ENCODE assay signal across 16 cellular contexts in the genomic region with DNA sequence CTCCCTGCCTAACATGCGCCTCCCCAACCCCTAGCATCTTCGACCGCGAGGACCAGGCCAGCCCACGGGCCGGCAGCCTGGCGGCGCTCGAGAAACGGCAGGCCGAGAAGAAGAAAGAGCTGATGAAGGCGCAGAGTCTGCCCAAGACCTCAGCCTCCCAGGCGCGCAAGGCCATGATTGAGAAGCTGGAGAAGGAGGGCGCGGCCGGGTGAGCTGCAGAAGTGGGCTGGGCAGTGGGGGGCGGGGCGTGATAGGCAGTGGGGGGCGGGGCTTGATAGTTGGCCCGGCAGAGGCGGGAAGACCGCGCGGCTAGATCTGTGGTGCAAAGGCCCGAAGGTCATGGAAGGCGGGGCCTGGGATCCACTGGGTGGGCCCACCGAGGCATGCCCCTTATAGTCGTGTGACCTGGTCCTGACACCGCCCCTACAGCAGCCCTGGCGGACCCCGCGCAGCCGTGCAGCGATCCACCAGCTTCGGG. TPM values are rescaled to one million over a fixed set of nuclear protein-coding genes. Genes with fewer than 3 reads are reported as not detected.
DNase-seq lines count a peak whose midpoint lies in the region; ATAC-seq, FAIRE-seq and TF ChIP-seq lines count a peak whose summit lies in the region.
"Had no signal": no experiment of that assay in that cellular context is flagged by ENCODE, and none has a peak within 500 bp of the region (broad histone marks: within the 10 kb centered on the region; RNA-seq: fewer than 3 reads in every experiment).

No MANE protein-coding gene starts in this region.

- DNase-seq in HCT116 (ENCODE audit: low read depth, low spot score): no peak
- peak in 1 of 2 experiments; percentile 88 for DNase-seq in H1 (ENCODE audit: low read depth in 1 of 2, low spot score in 2 of 2)
- DNase-seq in lung (ENCODE audit: low spot score): no peak
- no peak for DNase-seq in suprapubic skin (ENCODE audit: low spot score in 2 of 2)
- DNase-seq in G401 (ENCODE audit: low spot score): no peak
- no peak for DNase-seq in NOMO-1 treated with DMSO at 0.1 percent for 48 hours (lab: John Stamatoyannopoulos, UW; ENCODE audit: unreplicated experiment)
- DNase-seq in SHP77 treated with DMSO at 0.1 percent for 48 hours (lab: John Stamatoyannopoulos, UW): no peak
- DNase-seq: activated CD4-positive, alpha-beta T cell treated with anti-CD3 and anti-CD28 coated beads for 1 hour; caudate nucleus; CD4-positive, CD25-positive, alpha-beta regulatory T cell; NK-92 treated with Interleukin-12 subunit alpha and Interleukin-12 subunit beta, amount 100 ng/mL, for 24 hours; stimulated activated CD4-positive, alpha-beta T cell treated with anti-CD3 and anti-CD28 coated beads, Interleukin-1b, Interleukin-23, amount 100 ng/mL, for 48 hours; stimulated activated naive CD4-positive, alpha-beta T cell had no signal

- no peak overlapping the region for H4K5ac ChIP-seq in H1 (ENCODE audit: insufficient read length, low read depth, low read length)

- RAD21 ChIA-PET in HCT116 (lab: Charles Lee; ENCODE audit: low non-redundant PET in 1 of 2, low total read pairs in 2 of 2, uncharacterized antibody in 2 of 2, unreplicated experiment in 2 of 2): no interaction called here

- H2BK15ac ChIP-seq in H1 (ENCODE audit: low read length): peak overlapping the region; percentile 6; the same call in 1 of the 2 replicates

- H3K4ac ChIP-seq in H1 (replicated peaks; ENCODE audit: insufficient read length, low read depth, low read length): peak overlapping the region; percentile 54

- peak overlapping the region; percentile 41 for H4K8ac ChIP-seq in H1 (ENCODE audit: extremely low read depth, insufficient read depth, low read length)

- no peak overlapping the region for H2BK20ac ChIP-seq in H1 (ENCODE audit: low read length)

- H3K27ac ChIP-seq in HCT116 (ENCODE audit: low read depth, low read length): no peak overlapping the region
- no peak overlapping the region for H3K27ac ChIP-seq in H1 (ENCODE audit: low read depth, low read length)
- H3K27ac ChIP-seq in lung (ENCODE audit: low read depth in 1 of 2, low read length in 1 of 2): peak overlapping the region; percentile 4 to 13
- H3K27ac ChIP-seq in suprapubic skin: peak overlapping the region; percentile 54

- FAIRE-seq in H1 (lab: Jason Lieb, UNC): no peak

- H4K20me1 ChIP-seq in HCT116 (ENCODE audit: insufficient read depth): no peaks in the 10 kb centered on the region
- no peaks in the 10 kb centered on the region for H4K20me1 ChIP-seq in H1 (replicated peaks in 1 of 2; ENCODE audit: control insufficient read depth in 1 of 2, insufficient read depth in 2 of 2, low read length in 2 of 2)

- ATAC-seq in HCT116 (peak; percentile 68), lung (ENCODE audit: insufficient read depth, low FRiP score) (no peak), HG02759 (IDR thresholded peaks at IDR 0.05; ENCODE audit: unreplicated experiment) (no peak)

- CTCF ChIA-PET in HCT116 (lab: Charles Lee) (interaction anchor here (1.0 kb wide), 1 partner anchor 9 kb away, joined by 4 read pairs; a partner anchor contains a TSS), H1 (lab: Charles Lee; ENCODE audit: partially characterized antibody) (interaction anchor here (0.6 to 16.8 kb wide), 9 partner anchors 9 to 95 kb away, joined by 3 to 207 read pairs (median 4); a partner anchor contains a TSS)

- no peak overlapping the region for H4K91ac ChIP-seq in H1 (replicated peaks; ENCODE audit: insufficient read length, low read length)

- no peaks in the 10 kb centered on the region for H3K9me2 ChIP-seq in HCT116 (ENCODE audit: insufficient read depth)

- H2AK5ac ChIP-seq in H1 (ENCODE audit: low read depth, low read length): no peak overlapping the region

- H3K56ac ChIP-seq in H1 (replicated peaks; ENCODE audit: insufficient read length, low read depth, low read length): peak overlapping the region; percentile 37

- TF ChIP-seq EP300 in H1 (IDR thresholded peaks at IDR 0.05; ENCODE audit: borderline replicate concordance in 1 of 2, low read depth in 2 of 2, low read length in 2 of 2) (no peak), suprapubic skin (IDR thresholded peaks at IDR 0.05) (no peak)

- 0 out of 2 replicates have a peak overlapping the region, but pooled peaks have one; percentile 7 for H2BK12ac ChIP-seq in H1 (ENCODE audit: low read depth, low read length)

- H3K4me1 ChIP-seq in HCT116 (ENCODE audit: control insufficient read depth in 1 of 2, insufficient read depth in 2 of 2, low read length in 2 of 2) (peaks cover 0 to 15% of the 10 kb centered on the region in 2 experiments; a peak in 2 of 4 replicates), H1 (replicated peaks in 1 of 4; ENCODE audit: control insufficient read depth in 3 of 4, insufficient read depth in 4 of 4, low read length in 3 of 4) (peaks cover 5 to 15% (median 11%) of the 10 kb centered on the region in 4 experiments), lung (ENCODE audit: control insufficient read depth in 2 of 2, insufficient read depth in 2 of 2, low read length in 2 of 2) (no peaks in the 10 kb centered on the region), suprapubic skin (peaks cover 24% of the 10 kb centered on the region)

- POLR2A ChIA-PET in HCT116 (lab: Charles Lee) (interaction anchor here (1.4 kb wide), 1 partner anchor 9 kb away, joined by 4 read pairs; a partner anchor contains a TSS), H1 (lab: Charles Lee; ENCODE audit: partially characterized antibody) (interaction anchor here (0.5 to 3.2 kb wide), 9 partner anchors 11 to 130 kb away, joined by 3 to 23 read pairs (median 5); a partner anchor contains a TSS)

- H3K27me3 ChIP-seq in HCT116 (ENCODE audit: insufficient read depth, low read length) (no peaks in the 10 kb centered on the region), H1 (replicated peaks in 1 of 4; ENCODE audit: control insufficient read depth in 3 of 4, extremely low read depth in 1 of 4, insufficient read depth in 3 of 4, low read length in 3 of 4) (no peaks in the 10 kb centered on the region), lung (ENCODE audit: control insufficient read depth, insufficient read depth) (no peaks in the 10 kb centered on the region), suprapubic skin (no peaks in the 10 kb centered on the region)

- no peak for TF ChIP-seq POLR2A in HCT116 (IDR thresholded peaks at IDR 0.05; ENCODE audit: borderline replicate concordance, extremely low read depth, insufficient read depth, insufficient read length)
- no peak for TF ChIP-seq POLR2A in H1 (IDR thresholded peaks at IDR 0.05; ENCODE audit: control extremely low read depth in 1 of 2, low read depth in 2 of 2, low read length in 2 of 2)
- no peak for TF ChIP-seq POLR2A in suprapubic skin (IDR thresholded peaks at IDR 0.05)

- no peak overlapping the region for H3K4me2 ChIP-seq in HCT116 (ENCODE audit: low read length)
- peak overlapping the region; percentile 59 to 69 for H3K4me2 ChIP-seq in H1 (ENCODE audit: insufficient read depth in 1 of 2, low read depth in 2 of 2, low read length in 2 of 2)

- H3K79me2 ChIP-seq in HCT116 (ENCODE audit: insufficient read depth, low read length) (no peaks in the 10 kb centered on the region), H1 (ENCODE audit: control insufficient read depth in 1 of 2, insufficient read depth in 2 of 2, low read length in 2 of 2) (no peaks in the 10 kb centered on the region)

- no peak overlapping the region; the same call in none of the 2 replicates for H3K18ac ChIP-seq in H1 (ENCODE audit: extremely low read depth, low read length)

- H3K79me1 ChIP-seq in H1 (ENCODE audit: low read depth, low read length): no peaks in the 10 kb centered on the region

- TF ChIP-seq RAD21 in HCT116 (IDR thresholded peaks at IDR 0.05; ENCODE audit: low read depth) (no peak), H1 (IDR thresholded peaks at IDR 0.05 in 1 of 2, conservative IDR thresholded peaks at IDR 0.05 in 1 of 2; ENCODE audit: low read depth in 2 of 2, low read length in 2 of 2) (peak in 1 of 2 experiments; percentile 19; a peak in 1 of 4 replicates)

- peak overlapping the region; percentile 28; the same call in 1 of the 2 replicates for H2BK5ac ChIP-seq in H1 (ENCODE audit: low read depth, low read length)

- H2BK120ac ChIP-seq in H1 (replicated peaks; ENCODE audit: low read depth, low read length): no peak overlapping the region

- H3K14ac ChIP-seq in H1 (ENCODE audit: insufficient read length): no peak overlapping the region

- in situ Hi-C loops in G401 (cut with HindIII; ENCODE audit: low sequenced_read_pairs): no loop called here

- H3K9ac ChIP-seq in HCT116 (ENCODE audit: low read length) (no peak overlapping the region), H1 (replicated peaks in 1 of 4; ENCODE audit: extremely low read depth in 1 of 4, low read depth in 3 of 4, low read length in 3 of 4) (no peak overlapping the region)

- H3K4me3 ChIP-seq in HCT116 (replicated peaks in 1 of 2; ENCODE audit: low read depth in 1 of 2, low read length in 2 of 2): no peak overlapping the region
- H3K4me3 ChIP-seq in H1 (ENCODE audit: extremely low read depth in 1 of 4, insufficient read depth in 2 of 4, low read depth in 3 of 4, low read length in 4 of 4): peak overlapping the region; percentile 8 to 50 (median 18); a peak in 5 of 8 replicates
- H3K4me3 ChIP-seq in lung: no peak overlapping the region
- no peak overlapping the region for H3K4me3 ChIP-seq in suprapubic skin

- intact Hi-C loops in HCT116 (cut with micrococcal nuclease): no loop called here

- BruUV-seq in HCT116 (replicated peaks; lab: Mats Ljungman, UMichigan): no TSS peak

- no peak overlapping the region for H3K23ac ChIP-seq in H1 (ENCODE audit: insufficient read length)

- H3K36me3 ChIP-seq in HCT116 (ENCODE audit: control insufficient read depth in 1 of 2, insufficient read depth in 2 of 2, low read length in 2 of 2): peaks cover 29 to 53% of the 10 kb centered on the region in 2 experiments
- H3K36me3 ChIP-seq in H1 (ENCODE audit: control insufficient read depth in 2 of 4, insufficient read depth in 4 of 4, low read length in 3 of 4): no peaks in the 10 kb centered on the region
- H3K36me3 ChIP-seq in lung (ENCODE audit: control insufficient read depth in 2 of 2, insufficient read depth in 2 of 2, low read length in 2 of 2): peaks cover 10 to 57% of the 10 kb centered on the region in 2 donors
- peaks cover 74% of the 10 kb centered on the region for H3K36me3 ChIP-seq in suprapubic skin

- no peak overlapping the region for H2AFZ ChIP-seq in HCT116 (ENCODE audit: low read depth, low read length, poor library complexity, severe bottlenecking)
- H2AFZ ChIP-seq in H1 (ENCODE audit: low read length): no peak overlapping the region

- WGBS in H1 (ENCODE audit: extremely low coverage in 1 of 2, insufficient coverage in 1 of 2, insufficient read length in 1 of 2, insufficient replicate concordance in 2 of 2, low coverage in 1 of 2, low lambda C conversion rate in 2 of 2, missing lambda C conversion rate in 1 of 2), 2 experiments: 41% methylated on average over 15 of the region's 36 CpGs; no CpG with 5 or more reads in 1 of the 2 experiments
- 80 to 88% methylated on average over 36 of the region's 36 CpGs for WGBS in lung, 2 donors
- WGBS in suprapubic skin: 81% methylated on average over 33 of the region's 36 CpGs

- peaks cover 4% of the 10 kb centered on the region; the same call in 1 of the 2 replicates for H3K23me2 ChIP-seq in H1 (ENCODE audit: low read depth, low read length)

- TF ChIP-seq CTCF in HCT116 (IDR thresholded peaks at IDR 0.05 in 2 of 3, conservative IDR thresholded peaks at IDR 0.05 in 1 of 3; ENCODE audit: borderline replicate concordance in 1 of 3, insufficient read depth in 1 of 3, low read depth in 2 of 3, low read length in 2 of 3): no peak
- TF ChIP-seq CTCF in H1 (IDR thresholded peaks at IDR 0.05; ENCODE audit: control extremely low read depth in 1 of 3, insufficient read depth in 1 of 3, low read depth in 1 of 3, low read length in 3 of 3): peak in 1 of 3 experiments; percentile 15; a peak in 1 of 4 replicates
- TF ChIP-seq CTCF in lung (IDR thresholded peaks at IDR 0.05; ENCODE audit: control extremely low read depth, extremely low read depth): no peak
- TF ChIP-seq CTCF in suprapubic skin (IDR thresholded peaks at IDR 0.05): no peak

- no peaks in the 10 kb centered on the region for H3K9me3 ChIP-seq in HCT116 (ENCODE audit: control insufficient read depth in 1 of 2, insufficient read depth in 1 of 2, low read depth in 1 of 2, low read length in 2 of 2)
- no peaks in the 10 kb centered on the region for H3K9me3 ChIP-seq in H1 (ENCODE audit: insufficient read depth in 2 of 2, low read depth in 1 of 2, low read length in 1 of 2)
- H3K9me3 ChIP-seq in lung (ENCODE audit: control insufficient read depth in 2 of 2, insufficient read depth in 1 of 2, low read length in 1 of 2): no peaks in the 10 kb centered on the region
- no peaks in the 10 kb centered on the region for H3K9me3 ChIP-seq in suprapubic skin

RNA-seq across cellular contexts. Expression of a gene that starts 8.7 kb away (rescaled TPM):
- total RNA-seq in HCT116 (2021; ENCODE audit: unreplicated experiment) (65.6 TPM), lung (100 to 1,000 TPM in 1 of 2 donors, 10 to 100 TPM in 1; 26.6 to 156 TPM), suprapubic skin (10 to 100 TPM; 37.4 to 72.1 (median 56.0) TPM)
- polyA plus RNA-seq in HCT116 (2012): 53.2 and 56.6 TPM in 2 replicates
- 21.8 and 22.7 TPM in 2 replicates for total RNA-seq in H1 (2021; fragmentation: NEBNext Ultra II Directional; extraction: Animal tissue kit (Norgen Biotek cat#: 25700))
- polyA plus RNA-seq in H1 (2011; rRNA removed) (40.0 and 57.2 TPM in 2 replicates), lung (100 to 1,000 TPM; 138 to 159 TPM)
- 33.4 TPM for polyA plus RNA-seq in H1 (2011; cell fraction: cytosol; rRNA removed)
- 32.8 TPM for polyA plus RNA-seq in H1 (2011; cell fraction: nucleus; rRNA removed)
- 9.6 to 22.1 TPM (median 16.4 TPM) in 4 replicates for polyA plus RNA-seq in H1 (2012, experiment 1 of 2)
- polyA plus RNA-seq in H1 (2012, experiment 2 of 2): 28.2 TPM
- polyA plus RNA-seq in H1 (2013, experiment 1 of 2): 50.7 TPM
- 50.7 TPM for polyA plus RNA-seq in H1 (2013, experiment 2 of 2)
- polyA minus RNA-seq in H1 (2011; rRNA and poly(A)+ RNA removed): 5.5 and 5.7 TPM in 2 replicates
- polyA minus RNA-seq in H1 (2011; cell fraction: cytosol; rRNA and poly(A)+ RNA removed): 10.1 TPM
- 13.7 TPM for polyA minus RNA-seq in H1 (2011; cell fraction: nucleus; rRNA and poly(A)+ RNA removed)
- total RNA-seq in G401 (2014; rRNA removed; shearing (Covaris generic)): 55.1 and 115 TPM in 2 replicates

RNA-seq across cellular contexts. Expression of a gene that starts 17.6 kb away (rescaled TPM):
- 148 TPM for total RNA-seq in HCT116 (2021; ENCODE audit: unreplicated experiment)
- polyA plus RNA-seq in HCT116 (2012): 134 TPM in 2 replicates
- 20.8 and 26.5 TPM in 2 replicates for total RNA-seq in H1 (2021; fragmentation: NEBNext Ultra II Directional; extraction: Animal tissue kit (Norgen Biotek cat#: 25700))
- polyA plus RNA-seq in H1 (2011; rRNA removed): 12.3 and 27.6 TPM in 2 replicates
- polyA plus RNA-seq in H1 (2011; cell fraction: cytosol; rRNA removed): 9.2 TPM
- 31.0 TPM for polyA plus RNA-seq in H1 (2011; cell fraction: nucleus; rRNA removed)
- 6.7 to 15.9 TPM (median 13.8 TPM) in 4 replicates for polyA plus RNA-seq in H1 (2012, experiment 1 of 2)
- 8.5 TPM for polyA plus RNA-seq in H1 (2012, experiment 2 of 2)
- polyA plus RNA-seq in H1 (2013, experiment 1 of 2): 17.8 TPM
- 16.7 TPM for polyA plus RNA-seq in H1 (2013, experiment 2 of 2)
- polyA minus RNA-seq in H1 (2011; rRNA and poly(A)+ RNA removed): 4.6 and 9.1 TPM in 2 replicates
- polyA minus RNA-seq in H1 (2011; cell fraction: cytosol; rRNA and poly(A)+ RNA removed): 13.0 TPM
- polyA minus RNA-seq in H1 (2011; cell fraction: nucleus; rRNA and poly(A)+ RNA removed): 10.4 TPM
- 100 to 1,000 TPM in 1 of 2 donors, 10 to 100 TPM in 1; 92.6 to 101 TPM for total RNA-seq in lung
- polyA plus RNA-seq in lung: 10 to 100 TPM; 30.8 to 36.8 TPM
- 10 to 100 TPM; 42.3 to 54.6 (median 50.5) TPM for total RNA-seq in suprapubic skin
- total RNA-seq in G401 (2014; rRNA removed; shearing (Covaris generic)): 27.9 and 38.9 TPM in 2 replicates

RNA-seq across cellular contexts. Expression of a gene that starts 24.1 kb away (rescaled TPM):
- total RNA-seq in HCT116 (2021; ENCODE audit: unreplicated experiment): 8.9 TPM
- polyA plus RNA-seq in HCT116 (2012): 9.9 and 10.7 TPM in 2 replicates
- 6.0 and 6.4 TPM in 2 replicates for total RNA-seq in H1 (2021; fragmentation: NEBNext Ultra II Directional; extraction: Animal tissue kit (Norgen Biotek cat#: 25700))
- 5.4 and 9.1 TPM in 2 replicates for polyA plus RNA-seq in H1 (2011; rRNA removed)
- polyA plus RNA-seq in H1 (2011; cell fraction: cytosol; rRNA removed): 5.6 TPM
- 14.0 TPM for polyA plus RNA-seq in H1 (2011; cell fraction: nucleus; rRNA removed)
- polyA plus RNA-seq in H1 (2012, experiment 1 of 2): 3.6 to 6.3 TPM (median 5.3 TPM) in 4 replicates
- 5.1 TPM for polyA plus RNA-seq in H1 (2012, experiment 2 of 2)
- polyA plus RNA-seq in H1 (2013, experiment 1 of 2): 3.9 TPM
- polyA plus RNA-seq in H1 (2013, experiment 2 of 2): 4.0 TPM
- polyA minus RNA-seq in H1 (2011; rRNA and poly(A)+ RNA removed): 2.5 and 2.9 TPM in 2 replicates
- 3.7 TPM for polyA minus RNA-seq in H1 (2011; cell fraction: cytosol; rRNA and poly(A)+ RNA removed)
- 6.2 TPM for polyA minus RNA-seq in H1 (2011; cell fraction: nucleus; rRNA and poly(A)+ RNA removed)
- total RNA-seq in lung: 1 to 10 TPM; 1.3 to 6.5 TPM
- 1 to 10 TPM; 1.2 to 2.9 TPM for polyA plus RNA-seq in lung
- total RNA-seq in suprapubic skin: 1 to 10 TPM in 3 of 4 donors, under 1 TPM in 1; 0.26 to 3.2 (median 2.5) TPM
- 0.74 and 3.0 TPM in 2 replicates for total RNA-seq in G401 (2014; rRNA removed; shearing (Covaris generic))
- total RNA-seq: CD4-positive, CD25-positive, alpha-beta regulatory T cell had no signal

RNA-seq across cellular contexts. Expression of a gene that starts 41.6 kb away (rescaled TPM):
- total RNA-seq in HCT116 (2021; ENCODE audit: unreplicated experiment) (not detected), lung (10 to 100 TPM in 1 of 2 donors, under 1 TPM in 1; 0.85 to 17.4 TPM), suprapubic skin (1 to 10 TPM; 3.1 to 9.5 (median 7.6) TPM)
- polyA plus RNA-seq in HCT116 (2012): not detected in 2 replicates
- 25.9 and 26.8 TPM in 2 replicates for total RNA-seq in H1 (2021; fragmentation: NEBNext Ultra II Directional; extraction: Animal tissue kit (Norgen Biotek cat#: 25700))
- polyA plus RNA-seq in H1 (2011; rRNA removed) (18.1 and 19.3 TPM in 2 replicates), lung (10 to 100 TPM in 1 of 2 donors, 1 to 10 TPM in 1; 5.7 to 10.7 TPM)
- polyA plus RNA-seq in H1 (2011; cell fraction: cytosol; rRNA removed): 19.3 TPM
- polyA plus RNA-seq in H1 (2011; cell fraction: nucleus; rRNA removed): 42.9 TPM
- 18.5 to 22.5 TPM (median 22.0 TPM) in 4 replicates for polyA plus RNA-seq in H1 (2012, experiment 1 of 2)
- 20.1 TPM for polyA plus RNA-seq in H1 (2012, experiment 2 of 2)
- polyA plus RNA-seq in H1 (2013, experiment 1 of 2): 40.7 TPM
- 41.4 TPM for polyA plus RNA-seq in H1 (2013, experiment 2 of 2)
- 10.6 and 14.8 TPM in 2 replicates for polyA minus RNA-seq in H1 (2011; rRNA and poly(A)+ RNA removed)
- polyA minus RNA-seq in H1 (2011; cell fraction: cytosol; rRNA and poly(A)+ RNA removed): 9.8 TPM
- 12.2 TPM for polyA minus RNA-seq in H1 (2011; cell fraction: nucleus; rRNA and poly(A)+ RNA removed)
- total RNA-seq in G401 (2014; rRNA removed; shearing (Covaris generic)): 4.4 and 4.9 TPM in 2 replicates
- total RNA-seq: CD4-positive, CD25-positive, alpha-beta regulatory T cell; epithelial cell of proximal tubule; LHCN-M2 had no signal
- polyA plus RNA-seq: CD4-positive, CD25-positive, alpha-beta regulatory T cell had no signal

Comparison
In these comparisons a context has a peak if more than half of its experiments do, and no peak if none do; other contexts are left out.
1. H3K27ac ChIP-seq: peak in lung (2 of 2) and suprapubic skin (single experiment); none in HCT116 (single experiment) and H1 (single experiment).
2. H3K4me3 ChIP-seq: peak in H1 (4 of 4); none in HCT116 (0 of 2), lung (single experiment) and suprapubic skin (single experiment).